Comparison of ENCODE assay signal across 1 cellular context in genomic region chr13:42153371-42153770, GRCh38.
TF ChIP-seq lines count a peak whose summit lies in the region.

No MANE protein-coding gene starts in this region.

TF ChIP-seq in K562, 482 proteins besides CTCF, POLR2A, EP300 and RAD21 (continued from another document):
- no peak for TF ChIP-seq MBD2 (IDR thresholded peaks at IDR 0.05; ENCODE audit: borderline replicate concordance, low read depth)
- no peak for TF ChIP-seq XRCC3 (IDR thresholded peaks at IDR 0.05)
- no peak for TF ChIP-seq E2F8 (IDR thresholded peaks at IDR 0.05; ENCODE audit: low read depth, partially characterized antibody)
- no peak for TF ChIP-seq ZNF586 (CRISPR knock-in tag; conservative IDR thresholded peaks at IDR 0.05)
TF ChIP-seq in K562: peak in this region for 0.
